In genomic region chr6:150638765-150639164, GRCh38 we compare ENCODE assay signal across 26 cellular contexts. TPM values are rescaled to one million over a fixed set of nuclear protein-coding genes. Genes with fewer than 3 reads are reported as not detected.
DNase-seq lines count a peak whose midpoint lies in the region; ATAC-seq, FAIRE-seq and TF ChIP-seq lines count a peak whose summit lies in the region.
"Had no signal": no experiment of that assay in that cellular context is flagged by ENCODE, and none has a peak within 500 bp of the region (broad histone marks: within the 10 kb centered on the region; RNA-seq: fewer than 3 reads in every experiment).

No MANE protein-coding gene starts in this region.

- H2AFZ ChIP-seq in Loucy (ENCODE audit: low read length): no peak overlapping the region
- no peak overlapping the region for H2AFZ ChIP-seq in astrocyte (ENCODE audit: low read depth, low read length)

- no peaks in the 10 kb centered on the region for H3K27me3 ChIP-seq in Loucy (ENCODE audit: insufficient read depth, low read length, poor library complexity, severe bottlenecking)
- H3K27me3 ChIP-seq in astrocyte (ENCODE audit: insufficient read depth, low read length): no peaks in the 10 kb centered on the region
- H3K27me3 ChIP-seq: BE2C had no signal

- no peak for FAIRE-seq in astrocyte (lab: Jason Lieb, UNC)
- FAIRE-seq: H54 had no signal

- no peaks in the 10 kb centered on the region for H3K9me3 ChIP-seq in Loucy (ENCODE audit: insufficient read depth, low read depth, low read length)
- H3K9me3 ChIP-seq in astrocyte (ENCODE audit: insufficient read depth, low read depth, low read length): no peaks in the 10 kb centered on the region
- H3K9me3 ChIP-seq: BE2C, Caco-2, SK-N-SH had no signal

- no peak overlapping the region for H3K27ac ChIP-seq in astrocyte (ENCODE audit: low read depth, low read length)

- H4K20me1 ChIP-seq in Loucy (ENCODE audit: insufficient read depth, low read length, poor library complexity, severe bottlenecking) (no peaks in the 10 kb centered on the region), astrocyte (ENCODE audit: insufficient read depth, low read length) (no peaks in the 10 kb centered on the region)

- H3K4me2 ChIP-seq in Loucy (ENCODE audit: low read depth, low read length, poor library complexity, severe bottlenecking) (peak overlapping the region; percentile 31), astrocyte (ENCODE audit: low read length) (no peak overlapping the region)
- H3K4me2 ChIP-seq: SK-N-SH had no signal

- H3K9me2 ChIP-seq in Loucy (replicated peaks; ENCODE audit: low read depth, low read length): no peaks in the 10 kb centered on the region
- H3K9me2 ChIP-seq: SK-N-SH had no signal

- H3K27me3 Mint-ChIP-seq in astrocyte (ENCODE audit: low read depth, unreplicated experiment) (no peaks in the 10 kb centered on the region), mesothelial cell of epicardium (ENCODE audit: low read depth) (no peaks in the 10 kb centered on the region)
- H3K27me3 Mint-ChIP-seq: CD4-positive, alpha-beta T cell had no signal

- peaks cover 3% of the 10 kb centered on the region; the same call in 1 of the 2 replicates for H3K36me3 ChIP-seq in Loucy (ENCODE audit: insufficient read depth, low read length)
- no peaks in the 10 kb centered on the region for H3K36me3 ChIP-seq in astrocyte (ENCODE audit: insufficient read depth, low read length)
- H3K36me3 ChIP-seq: BE2C had no signal

- H3K9me3 Mint-ChIP-seq in astrocyte (ENCODE audit: unreplicated experiment) (no peaks in the 10 kb centered on the region), mesothelial cell of epicardium (no peaks in the 10 kb centered on the region)
- H3K9me3 Mint-ChIP-seq: CD4-positive, alpha-beta T cell; HFFc6 had no signal

- H3K4me3 ChIP-seq in Loucy (ENCODE audit: low read length, poor library complexity, severe bottlenecking) (no peak overlapping the region), astrocyte (ENCODE audit: insufficient read depth, low read depth, low read length) (no peak overlapping the region)

- no peak overlapping the region for H3K27ac Mint-ChIP-seq in astrocyte (ENCODE audit: unreplicated experiment)
- peak overlapping the region; percentile 68 for H3K27ac Mint-ChIP-seq in mesothelial cell of epicardium
- H3K27ac Mint-ChIP-seq: CD4-positive, alpha-beta T cell; HFFc6 had no signal

- H3K79me2 ChIP-seq in Loucy (ENCODE audit: insufficient read depth, low read length) (peaks cover 91% of the 10 kb centered on the region), astrocyte (ENCODE audit: insufficient read depth, low read length) (no peaks in the 10 kb centered on the region)

- ATAC-seq in HG03342 (IDR thresholded peaks at IDR 0.05; ENCODE audit: unreplicated experiment): no peak

- H3K4me1 Mint-ChIP-seq in astrocyte (ENCODE audit: low read depth, unreplicated experiment) (peaks cover 12% of the 10 kb centered on the region), mesothelial cell of epicardium (peaks cover 84% of the 10 kb centered on the region)

- H3K4me3 Mint-ChIP-seq in astrocyte (ENCODE audit: unreplicated experiment) (no peak overlapping the region), mesothelial cell of epicardium (no peak overlapping the region)
- H3K4me3 Mint-ChIP-seq: CD4-positive, alpha-beta T cell; HFFc6 had no signal

- DNase-seq in A172 (ENCODE audit: low spot score): peak; percentile 15
- DNase-seq in astrocyte (ENCODE audit: low read depth): peak; percentile 30
- DNase-seq in mesothelial cell of epicardium (ENCODE audit: low spot score in 2 of 2, unreplicated experiment in 2 of 2): no peak
- no peak for DNase-seq in activated CD8-positive, alpha-beta memory T cell treated with anti-CD3 and anti-CD28 coated beads for 24 hours
- no peak for DNase-seq in DMS 273 (lab: John Stamatoyannopoulos, UW; ENCODE audit: unreplicated experiment)
- DNase-seq in CD1c-positive myeloid dendritic cell (ENCODE audit: extremely low spot score): no peak
- DNase-seq: 8988T; BE2C; Caco-2; CD4-positive, alpha-beta T cell; DMS153; GF-D8; HFFc6; NCI-H1105 treated with DMSO at 0.1 percent for 48 hours; NCI-H1694 treated with DMSO at 0.1 percent for 48 hours; NCI-H2107; NCI-H510A; NCI-H748 treated with DMSO at 0.1 percent for 48 hours; NK-92 treated with Interleukin-12 subunit alpha and Interleukin-12 subunit beta, amount 100 ng/mL, for 24 hours; OCI-M1; RPMI8226; SHP77 treated with DMSO at 0.1 percent for 48 hours; SK-N-SH had no signal

- H3K9ac ChIP-seq in Loucy (ENCODE audit: low read depth, low read length, poor library complexity, severe bottlenecking) (peak overlapping the region; percentile 63), astrocyte (ENCODE audit: low read length) (no peak overlapping the region)
- H3K9ac ChIP-seq: SK-N-SH had no signal

- H3K36me3 Mint-ChIP-seq in astrocyte (ENCODE audit: low read depth, unreplicated experiment) (no peaks in the 10 kb centered on the region), mesothelial cell of epicardium (no peaks in the 10 kb centered on the region)

- H3F3A ChIP-seq in Loucy (ENCODE audit: low read depth): peaks cover 23% of the 10 kb centered on the region

- TF ChIP-seq CTCF in Loucy (conservative IDR thresholded peaks at IDR 0.05; ENCODE audit: low read length): no peak
- no peak for TF ChIP-seq CTCF in astrocyte (IDR thresholded peaks at IDR 0.05; ENCODE audit: insufficient read depth, low read depth, low read length)
- TF ChIP-seq CTCF in mesothelial cell of epicardium (IDR thresholded peaks at IDR 0.05; ENCODE audit: unreplicated experiment): no peak

- H3K4me1 ChIP-seq in Loucy (ENCODE audit: insufficient read depth, low read length, poor library complexity, severe bottlenecking): peaks cover 100% of the 10 kb centered on the region
- H3K4me1 ChIP-seq in astrocyte (ENCODE audit: insufficient read depth, low read length): peaks cover 6% of the 10 kb centered on the region
- H3K4me1 ChIP-seq: BE2C had no signal

RNA-seq across cellular contexts. Expression of gene PLEKHG1, which starts 39.1 kb away (rescaled TPM):
- total RNA-seq in A172 (2014; rRNA removed; shearing (Covaris generic)): 0.21 and 0.48 TPM in 2 replicates
- total RNA-seq in astrocyte (8.9 and 12.1 TPM in 2 replicates), mesothelial cell of epicardium (65.7 to 69.4 TPM (median 69.3 TPM) in 3 replicates)

Comparison
In these comparisons a context has a peak if more than half of its experiments do, and no peak if none do; other contexts are left out.
1. DNase-seq: peak in A172 (single experiment) and astrocyte (single experiment); none in mesothelial cell of epicardium (0 of 2), activated CD8-positive, alpha-beta memory T cell treated with anti-CD3 and anti-CD28 coated beads for 24 hours (single experiment), DMS 273 (single experiment) and CD1c-positive myeloid dendritic cell (single experiment).